In the genomic region with DNA sequence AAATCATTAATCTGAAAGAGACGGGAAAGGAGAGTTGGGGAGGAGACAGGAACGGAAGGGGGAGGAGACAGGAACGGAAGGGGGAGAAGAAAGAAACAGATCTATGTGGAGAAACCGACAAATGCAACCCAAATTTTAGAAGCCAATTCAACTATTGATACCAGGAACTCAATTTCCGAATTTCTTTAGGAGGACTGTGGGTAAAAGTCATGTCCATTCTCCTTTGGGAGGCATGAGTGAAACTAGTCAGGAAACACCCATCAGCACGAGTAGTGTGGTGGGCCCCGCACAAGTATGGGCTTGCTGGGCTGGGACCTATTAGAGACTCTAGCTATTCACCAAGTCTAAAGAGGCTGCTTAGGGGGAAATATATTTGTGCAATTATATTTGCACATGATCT, we compare ENCODE assay signal across 24 cellular contexts. TPM values are rescaled to one million over a fixed set of nuclear protein-coding genes. Genes with fewer than 3 reads are reported as not detected.
"Had no signal": no experiment of that assay in that cellular context is flagged by ENCODE, and none has a peak within 500 bp of the region (broad histone marks: within the 10 kb centered on the region; RNA-seq: fewer than 3 reads in every experiment).

No MANE protein-coding gene starts in this region.

- H3K4me3 ChIP-seq: esophagus squamous epithelium, gastroesophageal sphincter, psoas muscle, right lobe of liver, suprapubic skin, tibial artery, upper lobe of right lung, vagina had no signal

- H3K4me1 ChIP-seq: esophagus squamous epithelium, gastroesophageal sphincter, psoas muscle, right lobe of liver, suprapubic skin, tibial artery, upper lobe of right lung, vagina had no signal

- H3K27me3 ChIP-seq: gastroesophageal sphincter, neutrophil, right lobe of liver, suprapubic skin, tibial artery, upper lobe of right lung, vagina had no signal

- H3K9me3 Mint-ChIP-seq: nephron progenitor cell had no signal

- H3K27ac ChIP-seq: esophagus squamous epithelium, gastroesophageal sphincter, neutrophil, psoas muscle, right lobe of liver, suprapubic skin, tibial artery, upper lobe of right lung, vagina had no signal

- H3K36me3 ChIP-seq: esophagus squamous epithelium, gastroesophageal sphincter, neutrophil, right lobe of liver, suprapubic skin, tibial artery, upper lobe of right lung, vagina had no signal

- H3K4me1 Mint-ChIP-seq: naive thymus-derived CD4-positive, alpha-beta T cell; nephron progenitor cell; stimulated activated effector memory CD8-positive, alpha-beta T cell treated with anti-CD3 and anti-CD28 coated beads, Interleukin-12 subunit alpha, Interleukin-12 subunit beta, amount 100 ng/mL, for 72 hours had no signal

- H3K27me3 Mint-ChIP-seq: effector memory CD8-positive, alpha-beta T cell; naive thymus-derived CD4-positive, alpha-beta T cell had no signal

- DNase-seq: effector memory CD8-positive, alpha-beta T cell; esophagus squamous epithelium; foreskin fibroblast; glutamatergic neuron; islet precursor cell; mammary epithelial cell; naive thymus-derived CD4-positive, alpha-beta T cell; nephron progenitor cell; psoas muscle; retina; right lobe of liver; stimulated activated CD4-positive, alpha-beta T cell treated with anti-CD3 and anti-CD28 coated beads, Interleukin-4, amount 100 ng/mL, for 1 hour; stimulated activated CD8-positive, alpha-beta memory T cell treated with anti-CD3 and anti-CD28 coated beads, Interleukin-4, amount 100 ng/mL, for 48 hours; stimulated activated naive CD8-positive, alpha-beta T cell treated with anti-CD3 and anti-CD28 coated beads, Interleukin-15, Interleukin-2, amounts not matched to agents 100 U/mL and 50 U/mL, for 24 hours; tibial artery; upper lobe of right lung had no signal

- ATAC-seq: effector memory CD8-positive, alpha-beta T cell; gastroesophageal sphincter; left lobe of liver; naive thymus-derived CD4-positive, alpha-beta T cell; psoas muscle; right lobe of liver; stimulated activated effector memory CD8-positive, alpha-beta T cell treated with anti-CD3 and anti-CD28 coated beads, Interleukin-12 subunit alpha, Interleukin-12 subunit beta, amount 100 ng/mL, for 72 hours; stimulated activated naive CD8-positive, alpha-beta T cell treated with anti-CD3 and anti-CD28 coated beads, Interleukin-15, Interleukin-2, amounts not matched to agents 100 U/mL and 50 U/mL, for 24 hours; upper lobe of right lung had no signal

- H3K27ac Mint-ChIP-seq: effector memory CD8-positive, alpha-beta T cell; naive thymus-derived CD4-positive, alpha-beta T cell; nephron progenitor cell; stimulated activated effector memory CD8-positive, alpha-beta T cell treated with anti-CD3 and anti-CD28 coated beads, Interleukin-12 subunit alpha, Interleukin-12 subunit beta, amount 100 ng/mL, for 72 hours had no signal

- H3K4me3 Mint-ChIP-seq: effector memory CD8-positive, alpha-beta T cell; naive thymus-derived CD4-positive, alpha-beta T cell; nephron progenitor cell; stimulated activated effector memory CD8-positive, alpha-beta T cell treated with anti-CD3 and anti-CD28 coated beads, Interleukin-12 subunit alpha, Interleukin-12 subunit beta, amount 100 ng/mL, for 72 hours had no signal

- H3K9me3 ChIP-seq: esophagus squamous epithelium, gastroesophageal sphincter, neutrophil, psoas muscle, right lobe of liver, suprapubic skin, tibial artery, upper lobe of right lung, vagina had no signal

- H3K36me3 Mint-ChIP-seq: naive thymus-derived CD4-positive, alpha-beta T cell; stimulated activated effector memory CD8-positive, alpha-beta T cell treated with anti-CD3 and anti-CD28 coated beads, Interleukin-12 subunit alpha, Interleukin-12 subunit beta, amount 100 ng/mL, for 72 hours had no signal

RNA-seq across cellular contexts. Expression of gene ANO3, which starts 18.1 kb away (rescaled TPM):
- total RNA-seq: epithelial cell of proximal tubule; esophagus squamous epithelium; mammary epithelial cell; mononuclear cell; naive thymus-derived CD4-positive, alpha-beta T cell; psoas muscle; vagina had no signal
- polyA plus RNA-seq: mammary epithelial cell; naive thymus-derived CD4-positive, alpha-beta T cell had no signal
